In the genomic region with DNA sequence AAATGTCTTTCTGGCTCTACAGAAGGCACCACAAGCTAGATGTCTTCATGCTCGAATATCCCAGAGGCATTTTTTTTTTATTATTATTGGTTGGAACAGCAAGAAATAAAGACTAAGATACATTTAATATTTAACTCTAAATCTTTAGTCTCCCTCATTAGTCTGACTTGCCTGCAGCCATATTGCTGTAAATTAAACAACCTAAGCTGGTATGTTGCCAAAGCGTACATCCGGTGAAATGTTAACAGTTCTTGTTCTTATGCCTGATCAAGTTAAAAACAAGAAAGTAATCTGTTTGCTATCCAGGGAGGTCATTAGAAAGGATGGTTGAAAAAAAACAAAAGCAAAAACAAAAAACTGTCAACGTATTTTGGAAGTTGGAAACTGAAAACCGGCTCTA, we compare ENCODE assay signal across 21 cellular contexts.
DNase-seq lines count a peak whose midpoint lies in the region; ATAC-seq and TF ChIP-seq lines count a peak whose summit lies in the region.
"Had no signal": no experiment of that assay in that cellular context is flagged by ENCODE, and none has a peak within 500 bp of the region (broad histone marks: within the 10 kb centered on the region; RNA-seq: fewer than 3 reads in every experiment).

No MANE protein-coding gene starts in this region.

- DNase-seq in SK-N-SH (no peak), NCI-H1105 (lab: John Stamatoyannopoulos, UW) (peak; percentile 24)
- no peak for DNase-seq in activated CD4-positive, alpha-beta memory T cell treated with anti-CD3 and anti-CD28 coated beads for 36 hours
- DNase-seq: activated CD4-positive, alpha-beta T cell treated with anti-CD3 and anti-CD28 coated beads, Interleukin-2, amount 10 ng/mL, durations not matched to agents 24 days and 14 days; activated CD8-positive, alpha-beta memory T cell treated with anti-CD3 and anti-CD28 coated beads, Interleukin-2, amount 50 U/mL, for 4 hours; activated gamma-delta T cell; adrenal gland; Caco-2; caudate nucleus; hypothalamus; KG1; NCI-H1048; NCI-H526; nephron progenitor cell; psoas muscle had no signal

- H3K4me1 ChIP-seq in SK-N-SH (ENCODE audit: control insufficient read depth in 1 of 2, insufficient read depth in 2 of 2, low read depth in 1 of 2, low read length in 1 of 2), result peaks cover 0 to 3% of the 10 kb centered on the region in 2 experiments; a peak in 1 of 4 replicates
- H3K4me1 ChIP-seq in endocrine pancreas (ENCODE audit: control insufficient read depth, insufficient read depth, low read length), result no peaks in the 10 kb centered on the region
- H3K4me1 ChIP-seq in skeletal muscle satellite cell (ENCODE audit: control insufficient read depth, insufficient read depth, low read length), result no peaks in the 10 kb centered on the region
- H3K4me1 ChIP-seq: adrenal gland, psoas muscle had no signal

- WGBS in SK-N-SH (ENCODE audit: low lambda C conversion rate), result 53% methylated on average over 5 of the region's 5 CpGs

- H3K4me3 Mint-ChIP-seq in activated CD4-positive, alpha-beta memory T cell treated with anti-CD3 and anti-CD28 coated beads for 36 hours, result no peak overlapping the region
- H3K4me3 Mint-ChIP-seq: activated CD4-positive, alpha-beta T cell treated with anti-CD3 and anti-CD28 coated beads, Interleukin-2, amount 10 ng/mL, durations not matched to agents 24 days and 14 days; nephron progenitor cell had no signal

- no peak overlapping the region for H3K9ac ChIP-seq in SK-N-SH
- H3K9ac ChIP-seq in endocrine pancreas (ENCODE audit: control insufficient read depth, insufficient read depth, low read length), result no peak overlapping the region
- H3K9ac ChIP-seq in skeletal muscle satellite cell (ENCODE audit: low read depth, low read length), result no peak overlapping the region

- H3K9me3 ChIP-seq in SK-N-SH, result no peaks in the 10 kb centered on the region
- H3K9me3 ChIP-seq in endocrine pancreas (ENCODE audit: control insufficient read depth, low read length), result no peaks in the 10 kb centered on the region
- no peaks in the 10 kb centered on the region for H3K9me3 ChIP-seq in skeletal muscle satellite cell (replicated peaks; ENCODE audit: low read length)
- H3K9me3 ChIP-seq: adrenal gland, Caco-2, psoas muscle had no signal

- CTCF ChIA-PET in SK-N-SH (lab: Yijun Ruan, JAX), result interaction anchor here (0.7 to 6.8 kb wide), 9 partner anchors 13 to 611 kb away, joined by 3 to 46 read pairs (median 10); no protein-coding TSS in a partner anchor
- CTCF ChIA-PET in activated CD4-positive, alpha-beta memory T cell treated with anti-CD3 and anti-CD28 coated beads for 36 hours (lab: Charles Lee), result interaction anchor here (0.7 to 11.9 kb wide), 7 partner anchors 13 to 617 kb away, joined by 3 to 149 read pairs (median 5); no protein-coding TSS in a partner anchor

- peak overlapping the region; percentile 31; the same call in 1 of the 2 replicates for H2AFZ ChIP-seq in SK-N-SH (ENCODE audit: low read depth)

- H3K9me2 ChIP-seq in SK-N-SH, result no peaks in the 10 kb centered on the region

- TF ChIP-seq CTCF in SK-N-SH (IDR thresholded peaks at IDR 0.05), result no peak

- ATAC-seq in SK-N-SH treated with all-trans-retinoic acid at 6 μM for 48 hours (no peak), GM19467 (IDR thresholded peaks at IDR 0.05; ENCODE audit: unreplicated experiment) (no peak), GM19395 (IDR thresholded peaks at IDR 0.05; ENCODE audit: unreplicated experiment) (no peak)
- ATAC-seq: Panc1, psoas muscle had no signal

- TF ChIP-seq RAD21 in SK-N-SH (IDR thresholded peaks at IDR 0.05; ENCODE audit: low read length), result no peak

- H3K4me2 ChIP-seq in SK-N-SH (no peak overlapping the region), skeletal muscle satellite cell (ENCODE audit: low read length) (peak overlapping the region; percentile 17)

- no peak overlapping the region for H3K4me3 ChIP-seq in SK-N-SH (ENCODE audit: low read depth in 2 of 2, low read length in 1 of 2)
- peak overlapping the region; percentile 73 for H3K4me3 ChIP-seq in endocrine pancreas (ENCODE audit: control insufficient read depth, insufficient read depth, low read length)
- no peak overlapping the region for H3K4me3 ChIP-seq in skeletal muscle satellite cell (ENCODE audit: low read length)
- H3K4me3 ChIP-seq: adrenal gland, psoas muscle had no signal

- intact Hi-C loops in activated CD4-positive, alpha-beta memory T cell treated with anti-CD3 and anti-CD28 coated beads for 36 hours (cut with micrococcal nuclease), result no loop called here

- no peak overlapping the region for H3K27ac Mint-ChIP-seq in activated CD4-positive, alpha-beta memory T cell treated with anti-CD3 and anti-CD28 coated beads for 36 hours
- H3K27ac Mint-ChIP-seq: activated CD4-positive, alpha-beta T cell treated with anti-CD3 and anti-CD28 coated beads, Interleukin-2, amount 10 ng/mL, durations not matched to agents 24 days and 14 days; nephron progenitor cell had no signal

- POLR2A ChIA-PET in SK-N-SH (lab: Yijun Ruan, JAX), result no interaction called here
- POLR2A ChIA-PET in activated CD4-positive, alpha-beta memory T cell treated with anti-CD3 and anti-CD28 coated beads for 36 hours (lab: Charles Lee), result interaction anchor here (0.6 kb wide), 1 partner anchor 146 kb away, joined by 4 read pairs; no protein-coding TSS in a partner anchor

- TF ChIP-seq EP300 in SK-N-SH (IDR thresholded peaks at IDR 0.05; ENCODE audit: borderline replicate concordance in 1 of 2, low read depth in 1 of 2, low read length in 1 of 2), result no peak

- H3K27me3 Mint-ChIP-seq in activated CD4-positive, alpha-beta memory T cell treated with anti-CD3 and anti-CD28 coated beads for 36 hours, result peaks cover 8% of the 10 kb centered on the region

- H3K9me3 Mint-ChIP-seq in activated CD4-positive, alpha-beta memory T cell treated with anti-CD3 and anti-CD28 coated beads for 36 hours, result no peaks in the 10 kb centered on the region
- H3K9me3 Mint-ChIP-seq: activated CD4-positive, alpha-beta T cell treated with anti-CD3 and anti-CD28 coated beads, Interleukin-2, amount 10 ng/mL, durations not matched to agents 24 days and 14 days; nephron progenitor cell had no signal

- no peaks in the 10 kb centered on the region for H3K79me2 ChIP-seq in SK-N-SH (ENCODE audit: insufficient read depth)

- H4K20me1 ChIP-seq in SK-N-SH (ENCODE audit: insufficient read depth), result no peaks in the 10 kb centered on the region

- H3K27me3 ChIP-seq in SK-N-SH (ENCODE audit: insufficient read depth) (no peaks in the 10 kb centered on the region), endocrine pancreas (ENCODE audit: control insufficient read depth, insufficient read depth, low read length) (no peaks in the 10 kb centered on the region), skeletal muscle satellite cell (ENCODE audit: control insufficient read depth, insufficient read depth, low read length) (peaks cover 11% of the 10 kb centered on the region)
- H3K27me3 ChIP-seq: adrenal gland had no signal

- no peaks in the 10 kb centered on the region for H3K36me3 ChIP-seq in SK-N-SH (replicated peaks in 1 of 2; ENCODE audit: control insufficient read depth in 1 of 2, insufficient read depth in 2 of 2, low read length in 1 of 2)
- no peaks in the 10 kb centered on the region for H3K36me3 ChIP-seq in endocrine pancreas (ENCODE audit: control insufficient read depth, insufficient read depth, low read length)
- no peaks in the 10 kb centered on the region for H3K36me3 ChIP-seq in skeletal muscle satellite cell (ENCODE audit: insufficient read depth, low read length)
- H3K36me3 ChIP-seq: adrenal gland had no signal

- no peaks in the 10 kb centered on the region for H3F3A ChIP-seq in SK-N-SH (replicated peaks; ENCODE audit: insufficient read depth)

- no peak overlapping the region for H3K27ac ChIP-seq in SK-N-SH (ENCODE audit: low read depth in 2 of 2, low read length in 1 of 2)
- H3K27ac ChIP-seq: adrenal gland, psoas muscle had no signal

- peaks cover 2% of the 10 kb centered on the region for H3K4me1 Mint-ChIP-seq in activated CD4-positive, alpha-beta memory T cell treated with anti-CD3 and anti-CD28 coated beads for 36 hours (ENCODE audit: low read depth)

- H3K36me3 Mint-ChIP-seq in activated CD4-positive, alpha-beta memory T cell treated with anti-CD3 and anti-CD28 coated beads for 36 hours, result no peaks in the 10 kb centered on the region

TF ChIP-seq in SK-N-SH, 30 proteins besides CTCF, POLR2A, EP300 and RAD21:
- no peak for TF ChIP-seq CHD2 (IDR thresholded peaks at IDR 0.05; ENCODE audit: low read length, partially characterized antibody)

TF ChIP-seq in SK-N-SH treated with all-trans-retinoic acid at 6 μM for 48 hours, 23 proteins besides CTCF, POLR2A, EP300 and RAD21 (continues in another document):
- TF ChIP-seq RARB (CRISPR knock-in tag; IDR thresholded peaks at IDR 0.05), result no peak
- TF ChIP-seq ISL1 (CRISPR knock-in tag; IDR thresholded peaks at IDR 0.05), result no peak
- TF ChIP-seq BACH2 (CRISPR knock-in tag; IDR thresholded peaks at IDR 0.05; ENCODE audit: borderline replicate concordance), result no peak
- TF ChIP-seq ARNTL (CRISPR knock-in tag; IDR thresholded peaks at IDR 0.05; ENCODE audit: borderline replicate concordance, low read depth), result no peak
- TF ChIP-seq GLIS3 (CRISPR knock-in tag; IDR thresholded peaks at IDR 0.05), result no peak
- TF ChIP-seq OSR1 (CRISPR knock-in tag; IDR thresholded peaks at IDR 0.05), result no peak
- TF ChIP-seq TOX (CRISPR knock-in tag; IDR thresholded peaks at IDR 0.05; ENCODE audit: borderline replicate concordance), result no peak
- TF ChIP-seq TCF4 (CRISPR knock-in tag; IDR thresholded peaks at IDR 0.05; ENCODE audit: borderline replicate concordance), result no peak
- no peak for TF ChIP-seq ZC3H10 (CRISPR knock-in tag; IDR thresholded peaks at IDR 0.05)
